In the genomic region with DNA sequence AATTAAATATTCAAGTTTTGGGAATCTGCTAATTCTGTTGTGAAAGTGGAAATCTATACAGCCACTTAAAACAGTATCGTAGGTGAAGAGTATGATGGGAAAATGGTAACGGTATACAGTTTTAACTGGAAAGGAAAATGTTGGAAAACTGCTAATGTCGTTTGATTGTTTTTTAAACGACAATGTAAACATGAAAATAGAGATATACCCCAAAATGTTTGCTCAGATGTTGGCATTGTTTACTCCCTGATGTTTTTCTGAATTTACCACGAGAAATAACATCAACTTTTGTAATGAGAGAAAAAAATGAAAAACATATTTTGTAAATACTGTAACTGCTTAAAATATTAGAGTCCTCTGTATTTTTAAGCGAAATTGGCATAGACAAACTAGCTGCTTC, we compare ENCODE assay signal across 1 cellular context.
TF ChIP-seq lines count a peak whose summit lies in the region.

No MANE protein-coding gene starts in this region.

TF ChIP-seq in endothelial cell of umbilical vein, 7 proteins besides CTCF, POLR2A, EP300 and RAD21:
- no peak for TF ChIP-seq MYC (IDR thresholded peaks at IDR 0.05; ENCODE audit: low read depth, low read length)
- TF ChIP-seq GATA2 (IDR thresholded peaks at IDR 0.05; ENCODE audit: insufficient read depth, insufficient read length, low read depth, low read length), result no peak
- no peak for TF ChIP-seq EZH2 (IDR thresholded peaks at IDR 0.05; ENCODE audit: borderline replicate concordance, low read depth, low read length, severe bottlenecking)
- TF ChIP-seq, protein P1, sequence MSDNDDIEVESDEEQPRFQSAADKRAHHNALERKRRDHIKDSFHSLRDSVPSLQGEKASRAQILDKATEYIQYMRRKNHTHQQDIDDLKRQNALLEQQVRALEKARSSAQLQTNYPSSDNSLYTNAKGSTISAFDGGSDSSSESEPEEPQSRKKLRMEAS (IDR thresholded peaks at IDR 0.05; ENCODE audit: insufficient read depth, insufficient read length), result no peak
